1 cellular context compared by ENCODE assay signal in genomic region chr1:36150296-36151132, GRCh38.
A peak's percentile ranks its signal among the peaks of the same experiment; 100 is the strongest.
TF ChIP-seq lines count a peak whose summit lies in the region.

No MANE protein-coding gene starts in this region.

TF ChIP-seq in HepG2, 621 proteins besides CTCF, POLR2A, EP300 and RAD21 (continued from another document):
- TF ChIP-seq, protein P1, sequence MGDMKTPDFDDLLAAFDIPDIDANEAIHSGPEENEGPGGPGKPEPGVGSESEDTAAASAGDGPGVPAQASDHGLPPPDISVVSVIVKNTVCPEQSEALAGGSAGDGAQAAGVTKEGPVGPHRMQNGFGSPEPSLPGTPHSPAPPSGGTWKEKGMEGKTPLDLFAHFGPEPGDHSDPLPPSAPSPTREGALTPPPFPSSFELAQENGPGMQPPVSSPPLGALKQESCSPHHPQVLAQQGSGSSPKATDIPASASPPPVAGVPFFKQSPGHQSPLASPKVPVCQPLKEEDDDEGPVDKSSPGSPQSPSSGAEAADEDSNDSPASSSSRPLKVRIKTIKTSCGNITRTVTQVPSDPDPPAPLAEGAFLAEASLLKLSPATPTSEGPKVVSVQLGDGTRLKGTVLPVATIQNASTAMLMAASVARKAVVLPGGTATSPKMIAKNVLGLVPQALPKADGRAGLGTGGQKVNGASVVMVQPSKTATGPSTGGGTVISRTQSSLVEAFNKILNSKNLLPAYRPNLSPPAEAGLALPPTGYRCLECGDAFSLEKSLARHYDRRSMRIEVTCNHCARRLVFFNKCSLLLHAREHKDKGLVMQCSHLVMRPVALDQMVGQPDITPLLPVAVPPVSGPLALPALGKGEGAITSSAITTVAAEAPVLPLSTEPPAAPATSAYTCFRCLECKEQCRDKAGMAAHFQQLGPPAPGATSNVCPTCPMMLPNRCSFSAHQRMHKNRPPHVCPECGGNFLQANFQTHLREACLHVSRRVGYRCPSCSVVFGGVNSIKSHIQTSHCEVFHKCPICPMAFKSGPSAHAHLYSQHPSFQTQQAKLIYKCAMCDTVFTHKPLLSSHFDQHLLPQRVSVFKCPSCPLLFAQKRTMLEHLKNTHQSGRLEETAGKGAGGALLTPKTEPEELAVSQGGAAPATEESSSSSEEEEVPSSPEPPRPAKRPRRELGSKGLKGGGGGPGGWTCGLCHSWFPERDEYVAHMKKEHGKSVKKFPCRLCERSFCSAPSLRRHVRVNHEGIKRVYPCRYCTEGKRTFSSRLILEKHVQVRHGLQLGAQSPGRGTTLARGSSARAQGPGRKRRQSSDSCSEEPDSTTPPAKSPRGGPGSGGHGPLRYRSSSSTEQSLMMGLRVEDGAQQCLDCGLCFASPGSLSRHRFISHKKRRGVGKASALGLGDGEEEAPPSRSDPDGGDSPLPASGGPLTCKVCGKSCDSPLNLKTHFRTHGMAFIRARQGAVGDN (CRISPR knock-in tag; IDR thresholded peaks at IDR 0.05), result peak; percentile 67
- TF ChIP-seq GZF1 (CRISPR knock-in tag; IDR thresholded peaks at IDR 0.05) (no peak), SMC3 (IDR thresholded peaks at IDR 0.05; ENCODE audit: low read length) (no peak), GTF3A (CRISPR knock-in tag; conservative IDR thresholded peaks at IDR 0.05) (no peak), JUN (CRISPR knock-in tag; IDR thresholded peaks at IDR 0.05) (no peak), BHLHE40 (IDR thresholded peaks at IDR 0.05; ENCODE audit: low read length) (no peak), THAP11 (CRISPR knock-in tag; IDR thresholded peaks at IDR 0.05) (peak; percentile 82), DZIP1 (CRISPR knock-in tag; IDR thresholded peaks at IDR 0.05) (no peak), GRHL1 (CRISPR knock-in tag; conservative IDR thresholded peaks at IDR 0.05) (no peak), U2AF1 (optimal IDR thresholded peaks at IDR 0.05; ENCODE audit: low read depth, low read length) (peak; percentile 51), RARA (CRISPR knock-in tag; IDR thresholded peaks at IDR 0.05) (0 out of 2 replicates have a peak, but pooled peaks have one; percentile 9), MAX (IDR thresholded peaks at IDR 0.05) (peak; percentile 29; the same call in 1 of the 2 replicates), ZNF383 (CRISPR knock-in tag; IDR thresholded peaks at IDR 0.05; ENCODE audit: borderline replicate concordance) (no peak), ZNF674 (CRISPR knock-in tag; IDR thresholded peaks at IDR 0.05; ENCODE audit: low read depth) (no peak), GABPB1 (CRISPR knock-in tag; IDR thresholded peaks at IDR 0.05) (0 out of 2 replicates have a peak, but pooled peaks have one; percentile 29), ZNF792 (CRISPR knock-in tag; IDR thresholded peaks at IDR 0.05) (peak; percentile 41; the same call in 1 of the 2 replicates), ZNF121 (CRISPR knock-in tag; IDR thresholded peaks at IDR 0.05) (no peak), SP2 (CRISPR knock-in tag; IDR thresholded peaks at IDR 0.05) (peak; percentile 52; the same call in 1 of the 2 replicates), GLI4 (CRISPR knock-in tag; IDR thresholded peaks at IDR 0.05; ENCODE audit: borderline replicate concordance) (0 out of 2 replicates have a peak, but pooled peaks have one; percentile 51), REPIN1 (CRISPR knock-in tag; IDR thresholded peaks at IDR 0.05; ENCODE audit: borderline replicate concordance, low read depth) (peak; percentile 51; the same call in 1 of the 2 replicates), HNRNPLL (IDR thresholded peaks at IDR 0.05; ENCODE audit: low read depth, low read length, poor library complexity, severe bottlenecking) (peak; percentile 20), MEIS1 (CRISPR knock-in tag; IDR thresholded peaks at IDR 0.05; ENCODE audit: borderline replicate concordance) (0 out of 2 replicates have a peak, but pooled peaks have one; percentile 40), KLF6 (CRISPR knock-in tag; IDR thresholded peaks at IDR 0.05) (no peak), ARNT (IDR thresholded peaks at IDR 0.05) (no peak), SIX4 (CRISPR knock-in tag; IDR thresholded peaks at IDR 0.05) (peak; percentile 79; the same call in 1 of the 2 replicates), ZNF580 (CRISPR knock-in tag; IDR thresholded peaks at IDR 0.05; ENCODE audit: borderline replicate concordance, low read depth) (no peak), UBTF (CRISPR knock-in tag; IDR thresholded peaks at IDR 0.05) (peak; percentile 61; the same call in 1 of the 2 replicates), HOXA7 (CRISPR knock-in tag; IDR thresholded peaks at IDR 0.05) (no peak), MAZ (IDR thresholded peaks at IDR 0.05; ENCODE audit: borderline replicate concordance, low read depth, low read length) (0 out of 2 replicates have a peak, but pooled peaks have one; percentile 13), MAZ (CRISPR knock-in tag; IDR thresholded peaks at IDR 0.05; ENCODE audit: low read depth) (0 out of 2 replicates have a peak, but pooled peaks have one; percentile 52)
- TF ChIP-seq, protein P2, sequence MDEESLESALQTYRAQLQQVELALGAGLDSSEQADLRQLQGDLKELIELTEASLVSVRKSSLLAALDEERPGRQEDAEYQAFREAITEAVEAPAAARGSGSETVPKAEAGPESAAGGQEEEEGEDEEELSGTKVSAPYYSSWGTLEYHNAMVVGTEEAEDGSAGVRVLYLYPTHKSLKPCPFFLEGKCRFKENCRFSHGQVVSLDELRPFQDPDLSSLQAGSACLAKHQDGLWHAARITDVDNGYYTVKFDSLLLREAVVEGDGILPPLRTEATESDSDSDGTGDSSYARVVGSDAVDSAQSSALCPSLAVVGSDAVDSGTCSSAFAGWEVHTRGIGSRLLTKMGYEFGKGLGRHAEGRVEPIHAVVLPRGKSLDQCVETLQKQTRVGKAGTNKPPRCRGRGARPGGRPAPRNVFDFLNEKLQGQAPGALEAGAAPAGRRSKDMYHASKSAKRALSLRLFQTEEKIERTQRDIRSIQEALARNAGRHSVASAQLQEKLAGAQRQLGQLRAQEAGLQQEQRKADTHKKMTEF (CRISPR knock-in tag; IDR thresholded peaks at IDR 0.05), result peak; percentile 61
- TF ChIP-seq, protein P3, sequence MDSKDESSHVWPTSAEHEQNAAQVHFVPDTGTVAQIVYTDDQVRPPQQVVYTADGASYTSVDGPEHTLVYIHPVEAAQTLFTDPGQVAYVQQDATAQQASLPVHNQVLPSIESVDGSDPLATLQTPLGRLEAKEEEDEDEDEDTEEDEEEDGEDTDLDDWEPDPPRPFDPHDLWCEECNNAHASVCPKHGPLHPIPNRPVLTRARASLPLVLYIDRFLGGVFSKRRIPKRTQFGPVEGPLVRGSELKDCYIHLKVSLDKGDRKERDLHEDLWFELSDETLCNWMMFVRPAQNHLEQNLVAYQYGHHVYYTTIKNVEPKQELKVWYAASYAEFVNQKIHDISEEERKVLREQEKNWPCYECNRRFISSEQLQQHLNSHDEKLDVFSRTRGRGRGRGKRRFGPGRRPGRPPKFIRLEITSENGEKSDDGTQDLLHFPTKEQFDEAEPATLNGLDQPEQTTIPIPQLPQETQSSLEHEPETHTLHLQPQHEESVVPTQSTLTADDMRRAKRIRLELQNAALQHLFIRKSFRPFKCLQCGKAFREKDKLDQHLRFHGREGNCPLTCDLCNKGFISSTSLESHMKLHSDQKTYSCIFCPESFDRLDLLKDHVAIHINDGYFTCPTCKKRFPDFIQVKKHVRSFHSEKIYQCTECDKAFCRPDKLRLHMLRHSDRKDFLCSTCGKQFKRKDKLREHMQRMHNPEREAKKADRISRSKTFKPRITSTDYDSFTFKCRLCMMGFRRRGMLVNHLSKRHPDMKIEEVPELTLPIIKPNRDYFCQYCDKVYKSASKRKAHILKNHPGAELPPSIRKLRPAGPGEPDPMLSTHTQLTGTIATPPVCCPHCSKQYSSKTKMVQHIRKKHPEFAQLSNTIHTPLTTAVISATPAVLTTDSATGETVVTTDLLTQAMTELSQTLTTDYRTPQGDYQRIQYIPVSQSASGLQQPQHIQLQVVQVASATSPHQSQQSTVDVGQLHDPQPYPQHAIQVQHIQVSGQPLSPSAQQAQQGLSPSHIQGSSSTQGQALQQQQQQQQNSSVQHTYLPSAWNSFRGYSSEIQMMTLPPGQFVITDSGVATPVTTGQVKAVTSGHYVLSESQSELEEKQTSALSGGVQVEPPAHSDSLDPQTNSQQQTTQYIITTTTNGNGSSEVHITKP (CRISPR knock-in tag; IDR thresholded peaks at IDR 0.05; ENCODE audit: low read depth), result peak; percentile 50; the same call in 1 of the 2 replicates
- TF ChIP-seq, protein P4, sequence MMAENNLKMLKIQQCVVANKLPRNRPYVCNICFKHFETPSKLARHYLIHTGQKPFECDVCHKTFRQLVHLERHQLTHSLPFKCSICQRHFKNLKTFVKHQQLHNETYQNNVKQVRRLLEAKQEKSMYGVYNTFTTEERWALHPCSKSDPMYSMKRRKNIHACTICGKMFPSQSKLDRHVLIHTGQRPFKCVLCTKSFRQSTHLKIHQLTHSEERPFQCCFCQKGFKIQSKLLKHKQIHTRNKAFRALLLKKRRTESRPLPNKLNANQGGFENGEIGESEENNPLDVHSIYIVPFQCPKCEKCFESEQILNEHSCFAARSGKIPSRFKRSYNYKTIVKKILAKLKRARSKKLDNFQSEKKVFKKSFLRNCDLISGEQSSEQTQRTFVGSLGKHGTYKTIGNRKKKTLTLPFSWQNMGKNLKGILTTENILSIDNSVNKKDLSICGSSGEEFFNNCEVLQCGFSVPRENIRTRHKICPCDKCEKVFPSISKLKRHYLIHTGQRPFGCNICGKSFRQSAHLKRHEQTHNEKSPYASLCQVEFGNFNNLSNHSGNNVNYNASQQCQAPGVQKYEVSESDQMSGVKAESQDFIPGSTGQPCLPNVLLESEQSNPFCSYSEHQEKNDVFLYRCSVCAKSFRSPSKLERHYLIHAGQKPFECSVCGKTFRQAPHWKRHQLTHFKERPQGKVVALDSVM (CRISPR knock-in tag; IDR thresholded peaks at IDR 0.05), result no peak
- TF ChIP-seq, protein P5, sequence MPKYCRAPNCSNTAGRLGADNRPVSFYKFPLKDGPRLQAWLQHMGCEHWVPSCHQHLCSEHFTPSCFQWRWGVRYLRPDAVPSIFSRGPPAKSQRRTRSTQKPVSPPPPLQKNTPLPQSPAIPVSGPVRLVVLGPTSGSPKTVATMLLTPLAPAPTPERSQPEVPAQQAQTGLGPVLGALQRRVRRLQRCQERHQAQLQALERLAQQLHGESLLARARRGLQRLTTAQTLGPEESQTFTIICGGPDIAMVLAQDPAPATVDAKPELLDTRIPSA (CRISPR knock-in tag; IDR thresholded peaks at IDR 0.05; ENCODE audit: borderline replicate concordance), result no peak
